22 cellular contexts compared by ENCODE assay signal in the genomic region with DNA sequence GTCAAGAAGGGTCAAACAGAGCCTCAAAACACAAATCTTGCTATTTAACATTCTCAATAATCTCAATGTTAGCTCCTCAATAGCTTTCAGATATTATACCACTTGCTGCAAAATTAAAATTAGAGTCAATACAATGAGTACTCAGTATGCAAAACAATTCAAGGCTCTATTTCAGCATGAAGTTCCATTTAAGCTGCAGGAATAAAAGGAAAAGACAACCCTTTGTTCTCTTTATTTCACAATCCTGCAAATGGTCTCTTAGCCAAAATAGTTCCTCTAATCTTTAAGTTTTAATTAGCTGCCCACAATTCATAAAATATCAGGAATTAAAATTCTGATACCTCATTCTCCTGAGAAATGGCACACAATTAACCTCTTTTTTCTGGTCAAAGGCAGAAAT. TPM values are rescaled to one million over a fixed set of nuclear protein-coding genes. Genes with fewer than 3 reads are reported as not detected.
"Had no signal": no experiment of that assay in that cellular context is flagged by ENCODE, and none has a peak within 500 bp of the region (broad histone marks: within the 10 kb centered on the region; RNA-seq: fewer than 3 reads in every experiment).

No MANE protein-coding gene starts in this region.

- H3K27me3 ChIP-seq: SJSA1 had no signal

- H3K9me3 ChIP-seq: SJSA1, SK-N-SH had no signal

- H3K27ac ChIP-seq: HL-60, KMS-11, SJSA1 had no signal

- H3K9ac ChIP-seq: KMS-11, SK-N-SH had no signal

- DNase-seq: Kasumi-1, MM.1S, NCI-H1092 treated with DMSO at 0.1 percent for 48 hours, NCI-H1436, NCI-H187 treated with DMSO at 0.1 percent for 48 hours, NCI-H2029 treated with DMSO at 0.1 percent for 48 hours, NCI-H2171 treated with DMSO at 0.1 percent for 48 hours, NCI-H345, NCI-H446 treated with DMSO at 0.1 percent for 48 hours, NCI-H510A treated with DMSO at 0.1 percent for 48 hours, NCI-H69, NCI-H774, Right ventricle myocardium superior, RPMI8226, SIG-M5, SK-N-SH had no signal

- H3K4me2 ChIP-seq: KMS-11, SK-N-SH had no signal

- H3K4me1 ChIP-seq: SJSA1 had no signal

- ATAC-seq: K562 had no signal

- H3K4me3 ChIP-seq: K562, SJSA1 had no signal

- H3K36me3 ChIP-seq: SJSA1 had no signal

RNA-seq across cellular contexts. Expression of a gene that starts 40.5 kb away (rescaled TPM):
- total RNA-seq: M059J, SJSA1 had no signal
- polyA plus RNA-seq: IgD-negative memory B cell had no signal
